ENCODE assay signal across 15 cellular contexts in the genomic region with DNA sequence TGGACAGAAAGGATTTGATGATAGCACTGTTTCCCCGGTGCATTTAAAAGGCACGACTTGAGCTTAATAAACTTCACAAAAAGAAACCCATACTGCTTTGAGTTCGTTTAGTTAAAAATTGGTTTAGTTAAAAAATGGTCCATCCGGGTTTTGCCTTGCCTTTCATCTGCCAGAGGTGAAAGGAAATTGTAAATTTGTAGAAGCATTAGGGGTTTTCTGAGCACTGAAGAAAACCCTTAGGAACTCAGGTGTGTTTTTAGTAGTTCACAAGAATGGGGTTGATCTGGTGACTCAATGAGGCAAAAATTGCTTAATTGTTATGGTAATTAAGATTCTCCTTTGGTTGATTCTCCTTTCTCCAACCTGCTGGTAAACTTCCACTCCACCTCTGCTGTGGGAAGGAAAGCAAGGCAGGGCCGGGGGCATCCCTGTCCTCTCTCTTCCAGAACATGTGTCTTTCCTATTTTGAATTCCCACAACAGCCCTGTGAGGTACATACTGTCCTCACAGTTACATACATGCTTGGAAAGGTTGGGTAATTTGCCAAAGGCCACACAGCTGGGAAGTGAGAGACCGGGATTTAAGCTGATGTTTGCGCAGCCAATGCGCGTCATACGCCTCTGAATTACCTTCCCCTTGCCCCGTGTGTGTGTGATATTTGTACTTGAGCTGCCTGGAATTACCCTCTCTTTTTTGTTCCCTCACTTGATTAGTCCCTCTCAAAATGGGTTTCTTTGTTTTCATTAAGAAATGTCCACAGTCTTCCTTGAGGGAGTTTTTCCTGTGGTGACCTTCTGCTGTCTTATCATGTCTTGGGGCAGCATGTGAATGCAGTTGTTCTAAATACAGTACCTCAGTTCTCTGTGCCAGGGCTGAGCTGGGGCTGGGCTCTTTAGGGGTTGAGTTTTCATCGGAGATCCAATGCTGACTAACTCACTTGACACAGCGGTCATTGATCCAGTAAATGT.
DNase-seq lines count a peak whose midpoint lies in the region; ATAC-seq and TF ChIP-seq lines count a peak whose summit lies in the region.
"Had no signal": no experiment of that assay in that cellular context is flagged by ENCODE, and none has a peak within 500 bp of the region (broad histone marks: within the 10 kb centered on the region; RNA-seq: fewer than 3 reads in every experiment).

No MANE protein-coding gene starts in this region.

- H4K91ac ChIP-seq in H9 (ENCODE audit: insufficient read length, low read depth, low read length), result no peak overlapping the region

- H3K9me3 Mint-ChIP-seq in CD14-positive monocyte (no peaks in the 10 kb centered on the region), H9 (no peaks in the 10 kb centered on the region), endodermal cell (no peaks in the 10 kb centered on the region)
- H3K9me3 Mint-ChIP-seq in stimulated activated effector memory CD8-positive, alpha-beta T cell treated with anti-CD3 and anti-CD28 coated beads, Interleukin-12 subunit alpha, Interleukin-12 subunit beta, amount 100 ng/mL, for 72 hours, result no peaks in the 10 kb centered on the region
- H3K9me3 Mint-ChIP-seq: HFFc6, memory B cell had no signal

- no CpG with 5 or more reads among the region's 13 CpGs for WGBS in H9 (ENCODE audit: extremely low coverage, insufficient read length, low lambda C conversion rate)
- WGBS in endodermal cell (ENCODE audit: insufficient coverage in 1 of 2, insufficient read length in 1 of 2), 2 experiments, result 57 to 60% methylated on average over 6 to 13 of the region's 13 CpGs
- WGBS in right lobe of liver (ENCODE audit: insufficient coverage, low coverage, low lambda C conversion rate, missing lambda C conversion rate), result 56% methylated on average over 11 of the region's 13 CpGs

- H2BK20ac ChIP-seq in H9 (ENCODE audit: low read depth, low read length, poor library complexity, severe bottlenecking), result no peak overlapping the region

- H3K4me2 ChIP-seq in H9 (ENCODE audit: insufficient read depth, insufficient read length, low read length), result peak overlapping the region; percentile 20

- H4K5ac ChIP-seq in H9 (ENCODE audit: insufficient read length, low read depth, low read length), result no peak overlapping the region

- H3K14ac ChIP-seq in H9 (ENCODE audit: insufficient read depth, low read length), result no peak overlapping the region

- TF ChIP-seq POLR2A in right lobe of liver (IDR thresholded peaks at IDR 0.05), result no peak

- H3K27me3 ChIP-seq in H9 (ENCODE audit: insufficient read depth, low read length), result no peaks in the 10 kb centered on the region
- no peaks in the 10 kb centered on the region for H3K27me3 ChIP-seq in endodermal cell (ENCODE audit: control insufficient read depth, insufficient read depth, low read length, poor library complexity, severe bottlenecking)
- H3K27me3 ChIP-seq in right lobe of liver, result no peaks in the 10 kb centered on the region
- H3K27me3 ChIP-seq in foreskin keratinocyte, result no peaks in the 10 kb centered on the region
- H3K27me3 ChIP-seq: BE2C had no signal

- ATAC-seq in right lobe of liver (peak in 3 of 4 donors; percentile 8 to 38 (median 34)), foreskin keratinocyte (no peak)
- ATAC-seq in stimulated activated effector memory CD8-positive, alpha-beta T cell treated with anti-CD3 and anti-CD28 coated beads, Interleukin-12 subunit alpha, Interleukin-12 subunit beta, amount 100 ng/mL, for 72 hours, result no peak

- H3K4me1 ChIP-seq in H9 (ENCODE audit: insufficient read depth, low read length) (peaks cover 25% of the 10 kb centered on the region), endodermal cell (ENCODE audit: control insufficient read depth, insufficient read depth, low read length) (peaks cover 15% of the 10 kb centered on the region), right lobe of liver (peaks cover 0 to 6% (median 3%) of the 10 kb centered on the region in 4 donors), foreskin keratinocyte (no peaks in the 10 kb centered on the region)

- H3K27ac Mint-ChIP-seq in CD14-positive monocyte (peak overlapping the region in 6 of 7 donors; percentile 27 to 85 (median 58)), H9 (peak overlapping the region; percentile 90 to 95 (median 94)), endodermal cell (peak overlapping the region; percentile 75)
- H3K27ac Mint-ChIP-seq in stimulated activated effector memory CD8-positive, alpha-beta T cell treated with anti-CD3 and anti-CD28 coated beads, Interleukin-12 subunit alpha, Interleukin-12 subunit beta, amount 100 ng/mL, for 72 hours, result no peak overlapping the region
- H3K27ac Mint-ChIP-seq: HFFc6, memory B cell had no signal

- no peaks in the 10 kb centered on the region for H4K20me1 ChIP-seq in H9 (ENCODE audit: control insufficient read depth, insufficient read depth, insufficient read length)

- H3K4me3 Mint-ChIP-seq in CD14-positive monocyte (no peak overlapping the region), H9 (peak overlapping the region; percentile 19 to 66; a peak in 4 of 5 replicates), endodermal cell (peak overlapping the region; percentile 37)
- no peak overlapping the region for H3K4me3 Mint-ChIP-seq in stimulated activated effector memory CD8-positive, alpha-beta T cell treated with anti-CD3 and anti-CD28 coated beads, Interleukin-12 subunit alpha, Interleukin-12 subunit beta, amount 100 ng/mL, for 72 hours
- H3K4me3 Mint-ChIP-seq: HFFc6, memory B cell had no signal

- no peak overlapping the region for H4K8ac ChIP-seq in H9 (replicated peaks; ENCODE audit: insufficient read length, low read depth, low read length)

- H3K9ac ChIP-seq in H9 (ENCODE audit: extremely low read depth, insufficient read length, low read length), result no peak overlapping the region
- H3K9ac ChIP-seq in endodermal cell (ENCODE audit: extremely low read depth, low read length, poor library complexity, severe bottlenecking), result no peak overlapping the region

- H3K23ac ChIP-seq in H9 (ENCODE audit: insufficient read length, low read depth, low read length), result no peak overlapping the region

- no peak overlapping the region for H2AFZ ChIP-seq in H9 (ENCODE audit: low read length)

- H3T11ph ChIP-seq in H9 (ENCODE audit: low read length), result no peak overlapping the region

- H3K79me2 ChIP-seq in H9 (ENCODE audit: insufficient read depth, low read length), result peaks cover 2% of the 10 kb centered on the region; the same call in 1 of the 2 replicates

- H3K27me3 Mint-ChIP-seq in CD14-positive monocyte (ENCODE audit: low read depth in 3 of 3) (no peaks in the 10 kb centered on the region), H9 (ENCODE audit: low read depth) (no peaks in the 10 kb centered on the region), endodermal cell (ENCODE audit: insufficient read depth) (no peaks in the 10 kb centered on the region)
- H3K27me3 Mint-ChIP-seq: memory B cell had no signal

- intact Hi-C loops in CD14-positive monocyte (cut with micrococcal nuclease), result no loop called here
- intact Hi-C loops in right lobe of liver (cut with DNase I), result no loop called here

- no peak overlapping the region for H2BK5ac ChIP-seq in H9 (ENCODE audit: insufficient read length, low read length)

- H3K4me3 ChIP-seq in endodermal cell (ENCODE audit: low read length) (peak overlapping the region; percentile 44), right lobe of liver (no peak overlapping the region)

- no peaks in the 10 kb centered on the region for H3K36me3 ChIP-seq in endodermal cell (ENCODE audit: control insufficient read depth, insufficient read depth, low read length)
- H3K36me3 ChIP-seq in right lobe of liver, result no peaks in the 10 kb centered on the region
- H3K36me3 ChIP-seq: BE2C had no signal

- H3K27ac ChIP-seq in H9 (ENCODE audit: insufficient read length, low read depth, low read length) (peak overlapping the region; percentile 75), endodermal cell (ENCODE audit: low read depth, low read length) (no peak overlapping the region), right lobe of liver (peak overlapping the region in 1 of 3 donors; percentile 9), foreskin keratinocyte (no peak overlapping the region)

- H3K79me1 ChIP-seq in H9 (ENCODE audit: insufficient read depth, low read depth, low read length, poor library complexity, severe bottlenecking), result no peaks in the 10 kb centered on the region

- DNase-seq in CD14-positive monocyte (ENCODE audit: low spot score) (no peak), H9 (no peak), endodermal cell (peak; percentile 70), right lobe of liver (no peak), foreskin keratinocyte (no peak), cerebellar nuclear complex (lab: John Stamatoyannopoulos, UW) (no peak)
- DNase-seq in stimulated activated effector memory CD8-positive, alpha-beta T cell treated with anti-CD3 and anti-CD28 coated beads, Interleukin-12 subunit alpha, Interleukin-12 subunit beta, amount 100 ng/mL, for 72 hours (ENCODE audit: low spot score in 2 of 2), result no peak
- DNase-seq in stimulated activated CD4-positive, alpha-beta T cell treated with anti-CD3 and anti-CD28 coated beads, Interleukin-4, amount 100 ng/mL, for 24 hours, result no peak
- DNase-seq: BE2C, HFFc6, hippocampal formation, IMR-90, NCI-H1417 treated with DMSO at 0.1 percent for 48 hours, NCI-H510A treated with DMSO at 0.1 percent for 48 hours had no signal

- TF ChIP-seq CTCF in CD14-positive monocyte (IDR thresholded peaks at IDR 0.05) (no peak), H9 (conservative IDR thresholded peaks at IDR 0.05) (no peak), endodermal cell (conservative IDR thresholded peaks at IDR 0.05) (no peak), right lobe of liver (IDR thresholded peaks at IDR 0.05) (no peak), foreskin keratinocyte (conservative IDR thresholded peaks at IDR 0.05) (no peak)

- no peak overlapping the region for H2BK12ac ChIP-seq in H9 (ENCODE audit: insufficient read length, low read depth, low read length)

- no peak overlapping the region for H2AK5ac ChIP-seq in H9 (ENCODE audit: insufficient read length, low read length)

- H3K4me1 Mint-ChIP-seq in CD14-positive monocyte (peaks cover 85% of the 10 kb centered on the region), H9 (peaks cover 62 to 66% of the 10 kb centered on the region in 2 experiments), endodermal cell (peaks cover 72% of the 10 kb centered on the region)
- peaks cover 54% of the 10 kb centered on the region for H3K4me1 Mint-ChIP-seq in stimulated activated effector memory CD8-positive, alpha-beta T cell treated with anti-CD3 and anti-CD28 coated beads, Interleukin-12 subunit alpha, Interleukin-12 subunit beta, amount 100 ng/mL, for 72 hours

- no peak overlapping the region for H3K18ac ChIP-seq in H9 (ENCODE audit: insufficient read length, low read depth, low read length)

- no peak overlapping the region for H3K56ac ChIP-seq in H9 (ENCODE audit: insufficient read length, low read depth, low read length)

- H3K9me3 ChIP-seq in H9 (ENCODE audit: control insufficient read depth, low read depth, low read length) (no peaks in the 10 kb centered on the region), endodermal cell (ENCODE audit: control insufficient read depth, low read length) (no peaks in the 10 kb centered on the region), right lobe of liver (no peaks in the 10 kb centered on the region)
- H3K9me3 ChIP-seq: BE2C had no signal

- no peak overlapping the region for H3K4ac ChIP-seq in H9 (ENCODE audit: low read depth, low read length)

- no peak overlapping the region for H2BK15ac ChIP-seq in H9 (ENCODE audit: low read depth, low read length)

- H3K23me2 ChIP-seq in H9 (ENCODE audit: insufficient read length, low read depth, low read length, poor library complexity, severe bottlenecking), result no peaks in the 10 kb centered on the region

- H3K36me3 Mint-ChIP-seq in CD14-positive monocyte (peaks cover 7 to 39% of the 10 kb centered on the region in 2 donors), H9 (ENCODE audit: insufficient read depth in 1 of 3, low read depth in 3 of 3) (no peaks in the 10 kb centered on the region), endodermal cell (ENCODE audit: low read depth) (no peaks in the 10 kb centered on the region)
- no peaks in the 10 kb centered on the region for H3K36me3 Mint-ChIP-seq in stimulated activated effector memory CD8-positive, alpha-beta T cell treated with anti-CD3 and anti-CD28 coated beads, Interleukin-12 subunit alpha, Interleukin-12 subunit beta, amount 100 ng/mL, for 72 hours
- H3K36me3 Mint-ChIP-seq: memory B cell had no signal

- no peak overlapping the region for H2BK120ac ChIP-seq in H9 (ENCODE audit: low read depth, low read length, poor library complexity, severe bottlenecking)

Comparison
In these comparisons a context has a peak if more than half of its experiments do, and no peak if none do; other contexts are left out.
1. H3K4me3 Mint-ChIP-seq: peak in H9 (2 of 2) and endodermal cell (single experiment); none in CD14-positive monocyte (0 of 2) and stimulated activated effector memory CD8-positive, alpha-beta T cell treated with anti-CD3 and anti-CD28 coated beads, Interleukin-12 subunit alpha, Interleukin-12 subunit beta, amount 100 ng/mL, for 72 hours (single experiment).
2. ATAC-seq: peak in right lobe of liver (3 of 4); none in foreskin keratinocyte (single experiment) and stimulated activated effector memory CD8-positive, alpha-beta T cell treated with anti-CD3 and anti-CD28 coated beads, Interleukin-12 subunit alpha, Interleukin-12 subunit beta, amount 100 ng/mL, for 72 hours (single experiment).